ENCODE assay signal across 22 cellular contexts in genomic region chr12:58544281-58544680, GRCh38.
"Had no signal": no experiment of that assay in that cellular context is flagged by ENCODE, and none has a peak within 500 bp of the region (broad histone marks: within the 10 kb centered on the region; RNA-seq: fewer than 3 reads in every experiment).

No MANE protein-coding gene starts in this region.

- FAIRE-seq: K562, RCC 7860 had no signal

- H3K4me3 Mint-ChIP-seq: IgD-negative memory B cell had no signal

- H3K27ac ChIP-seq: KMS-11, SJSA1, SK-N-MC had no signal

- H3K4me2 ChIP-seq: KMS-11 had no signal

- H3K36me3 Mint-ChIP-seq: IgD-negative memory B cell had no signal

- H3K4me1 Mint-ChIP-seq: IgD-negative memory B cell had no signal

- H3K4me3 ChIP-seq: K562, SJSA1, SK-N-MC had no signal

- H3K27me3 ChIP-seq: SJSA1 had no signal

- H3K27ac Mint-ChIP-seq: IgD-negative memory B cell had no signal

- DNase-seq: Kasumi-1, MM.1S, NCI-H1092 treated with DMSO at 0.1 percent for 48 hours, NCI-H1436, NCI-H2029, NCI-H2081 treated with DMSO at 0.1 percent for 48 hours, NCI-H2171, NCI-H226, NCI-H446, NCI-H510A, NCI-H524 treated with DMSO at 0.1 percent for 48 hours, NCI-H69, NCI-H774, Right ventricle myocardium superior, RPMI8226, SIG-M5 had no signal

- H3K9me3 ChIP-seq: SJSA1 had no signal

- H3K9ac ChIP-seq: KMS-11 had no signal

- H3K36me3 ChIP-seq: SJSA1 had no signal

- H3K27me3 Mint-ChIP-seq: IgD-negative memory B cell had no signal

- ATAC-seq: K562 had no signal
